15 cellular contexts compared by ENCODE assay signal in genomic region chr16:12706628-12707027, GRCh38.
DNase-seq lines count a peak whose midpoint lies in the region; ATAC-seq and TF ChIP-seq lines count a peak whose summit lies in the region.
"Had no signal": no experiment of that assay in that cellular context is flagged by ENCODE, and none has a peak within 500 bp of the region (broad histone marks: within the 10 kb centered on the region; RNA-seq: fewer than 3 reads in every experiment).

No MANE protein-coding gene starts in this region.

- H3K4ac ChIP-seq in H9 (ENCODE audit: low read depth, low read length) = no peak overlapping the region

- TF ChIP-seq CTCF in H9 (conservative IDR thresholded peaks at IDR 0.05) = no peak
- no peak for TF ChIP-seq CTCF in right lobe of liver (IDR thresholded peaks at IDR 0.05)

- POLR2A ChIA-PET in activated CD4-positive, alpha-beta T cell treated with anti-CD3 and anti-CD28 coated beads, Interleukin-2, amount 10 ng/mL, durations not matched to agents 7 days and 5 days (lab: Charles Lee) = no interaction called here

- H3K79me1 ChIP-seq in H9 (ENCODE audit: insufficient read depth, low read depth, low read length, poor library complexity, severe bottlenecking) = no peaks in the 10 kb centered on the region

- peak overlapping the region; percentile 47 for H2BK5ac ChIP-seq in H9 (ENCODE audit: insufficient read length, low read length)

- H3K4me1 ChIP-seq in H9 (ENCODE audit: insufficient read depth, low read length) = no peaks in the 10 kb centered on the region
- no peaks in the 10 kb centered on the region for H3K4me1 ChIP-seq in right lobe of liver
- H3K4me1 ChIP-seq: A549, Caco-2 had no signal

- no peak overlapping the region for H4K5ac ChIP-seq in H9 (ENCODE audit: insufficient read length, low read depth, low read length)

- H3K27ac ChIP-seq in H9 (ENCODE audit: insufficient read length, low read depth, low read length) (no peak overlapping the region), right lobe of liver (no peak overlapping the region)
- H3K27ac ChIP-seq: 22Rv1, A549, C4-2B had no signal

- H3K14ac ChIP-seq in H9 (ENCODE audit: insufficient read depth, low read length) = peak overlapping the region; percentile 49; the same call in 1 of the 2 replicates

- H3K23ac ChIP-seq in H9 (ENCODE audit: insufficient read length, low read depth, low read length) = no peak overlapping the region

- H3K4me1 Mint-ChIP-seq in activated CD4-positive, alpha-beta T cell treated with anti-CD3 and anti-CD28 coated beads, Interleukin-2, amount 10 ng/mL, durations not matched to agents 7 days and 5 days = no peaks in the 10 kb centered on the region
- peaks cover 9% of the 10 kb centered on the region in 2 experiments for H3K4me1 Mint-ChIP-seq in H9

- no peak overlapping the region for H3T11ph ChIP-seq in H9 (ENCODE audit: low read length)

- H2AK5ac ChIP-seq in H9 (ENCODE audit: insufficient read length, low read length) = no peak overlapping the region

- H3K56ac ChIP-seq in H9 (ENCODE audit: insufficient read length, low read depth, low read length) = no peak overlapping the region

- H4K91ac ChIP-seq in H9 (ENCODE audit: insufficient read length, low read depth, low read length) = no peak overlapping the region

- H3K36me3 ChIP-seq in right lobe of liver = no peaks in the 10 kb centered on the region

- H2BK12ac ChIP-seq in H9 (ENCODE audit: insufficient read length, low read depth, low read length) = no peak overlapping the region

- no peak overlapping the region for H3K4me2 ChIP-seq in H9 (ENCODE audit: insufficient read depth, insufficient read length, low read length)
- H3K4me2 ChIP-seq: A549 had no signal

- H3K27me3 ChIP-seq in H9 (ENCODE audit: insufficient read depth, low read length) = no peaks in the 10 kb centered on the region
- H3K27me3 ChIP-seq in right lobe of liver = no peaks in the 10 kb centered on the region

- H3K4me3 ChIP-seq in right lobe of liver = no peak overlapping the region
- H3K4me3 ChIP-seq: A549 had no signal

- no peak for TF ChIP-seq POLR2A in right lobe of liver (IDR thresholded peaks at IDR 0.05)

- H2AFZ ChIP-seq in H9 (ENCODE audit: low read length) = no peak overlapping the region

- CTCF ChIA-PET in activated CD4-positive, alpha-beta T cell treated with anti-CD3 and anti-CD28 coated beads, Interleukin-2, amount 10 ng/mL, durations not matched to agents 7 days and 5 days (lab: Charles Lee) = no interaction called here

- H3K9ac ChIP-seq in H9 (ENCODE audit: extremely low read depth, insufficient read length, low read length) = no peak overlapping the region

- no peaks in the 10 kb centered on the region for H3K27me3 Mint-ChIP-seq in activated CD4-positive, alpha-beta T cell treated with anti-CD3 and anti-CD28 coated beads, Interleukin-2, amount 10 ng/mL, durations not matched to agents 7 days and 5 days
- no peaks in the 10 kb centered on the region for H3K27me3 Mint-ChIP-seq in H9 (ENCODE audit: low read depth)
- H3K27me3 Mint-ChIP-seq: CD4-positive, alpha-beta T cell had no signal

- no peak overlapping the region for H2BK20ac ChIP-seq in H9 (ENCODE audit: low read depth, low read length, poor library complexity, severe bottlenecking)

- H4K8ac ChIP-seq in H9 (replicated peaks; ENCODE audit: insufficient read length, low read depth, low read length) = no peak overlapping the region

- no peaks in the 10 kb centered on the region for H3K79me2 ChIP-seq in H9 (ENCODE audit: insufficient read depth, low read length)

- intact Hi-C loops in right lobe of liver (cut with DNase I) (no loop called here), sciatic nerve (cut with DNase I) (no loop called here)

- no peak overlapping the region for H2BK120ac ChIP-seq in H9 (ENCODE audit: low read depth, low read length, poor library complexity, severe bottlenecking)

- no peaks in the 10 kb centered on the region for H3K9me3 ChIP-seq in H9 (ENCODE audit: control insufficient read depth, low read depth, low read length)
- no peaks in the 10 kb centered on the region for H3K9me3 ChIP-seq in right lobe of liver
- H3K9me3 ChIP-seq: A549, Caco-2 had no signal

- peak overlapping the region; percentile 36 for H3K27ac Mint-ChIP-seq in activated CD4-positive, alpha-beta T cell treated with anti-CD3 and anti-CD28 coated beads, Interleukin-2, amount 10 ng/mL, durations not matched to agents 7 days and 5 days
- peak overlapping the region in 1 of 3 experiments; percentile 25; a peak in 1 of 7 replicates for H3K27ac Mint-ChIP-seq in H9
- H3K27ac Mint-ChIP-seq: CD4-positive, alpha-beta T cell had no signal

- H3K23me2 ChIP-seq in H9 (ENCODE audit: insufficient read length, low read depth, low read length, poor library complexity, severe bottlenecking) = no peaks in the 10 kb centered on the region

- no peaks in the 10 kb centered on the region for H4K20me1 ChIP-seq in H9 (ENCODE audit: control insufficient read depth, insufficient read depth, insufficient read length)

- ATAC-seq in right lobe of liver (peak in 2 of 4 donors; percentile 18 to 19), sciatic nerve (no peak), HG03135 (IDR thresholded peaks at IDR 0.05; ENCODE audit: unreplicated experiment) (no peak)
- ATAC-seq: A549 had no signal

- no peak overlapping the region for H2BK15ac ChIP-seq in H9 (ENCODE audit: low read depth, low read length)

- H3K36me3 Mint-ChIP-seq in activated CD4-positive, alpha-beta T cell treated with anti-CD3 and anti-CD28 coated beads, Interleukin-2, amount 10 ng/mL, durations not matched to agents 7 days and 5 days (ENCODE audit: low read depth) = peaks cover 2% of the 10 kb centered on the region
- peaks cover 0 to 3% (median 0%) of the 10 kb centered on the region in 3 experiments; a peak in 1 of 7 replicates for H3K36me3 Mint-ChIP-seq in H9 (ENCODE audit: insufficient read depth in 1 of 3, low read depth in 3 of 3)

- DNase-seq in activated CD4-positive, alpha-beta T cell treated with anti-CD3 and anti-CD28 coated beads, Interleukin-2, amount 10 ng/mL, durations not matched to agents 7 days and 5 days = no peak
- no peak for DNase-seq in activated CD4-positive, alpha-beta T cell treated with anti-CD3 and anti-CD28 coated beads, Interleukin-2, amount 50 U/mL, for 4 hours
- DNase-seq in H9 = no peak
- peak in 2 of 3 donors; percentile 29 to 42 for DNase-seq in right lobe of liver
- peak; percentile 38 for DNase-seq in sciatic nerve (ENCODE audit: low spot score)
- no peak for DNase-seq in T-helper 2 cell
- no peak for DNase-seq in NCI-H1694 treated with DMSO at 0.1 percent for 48 hours (lab: John Stamatoyannopoulos, UW)
- DNase-seq: AML-193; Caco-2; CD4-positive, alpha-beta T cell; HCEC 1CT had no signal

- H3K4me3 Mint-ChIP-seq in activated CD4-positive, alpha-beta T cell treated with anti-CD3 and anti-CD28 coated beads, Interleukin-2, amount 10 ng/mL, durations not matched to agents 7 days and 5 days = no peak overlapping the region
- no peak overlapping the region for H3K4me3 Mint-ChIP-seq in H9
- H3K4me3 Mint-ChIP-seq: CD4-positive, alpha-beta T cell had no signal

- H3K18ac ChIP-seq in H9 (ENCODE audit: insufficient read length, low read depth, low read length) = no peak overlapping the region

- no peaks in the 10 kb centered on the region for H3K9me3 Mint-ChIP-seq in activated CD4-positive, alpha-beta T cell treated with anti-CD3 and anti-CD28 coated beads, Interleukin-2, amount 10 ng/mL, durations not matched to agents 7 days and 5 days
- H3K9me3 Mint-ChIP-seq in H9 = peaks cover 0 to 4% of the 10 kb centered on the region in 2 experiments; a peak in 1 of 5 replicates
- H3K9me3 Mint-ChIP-seq: CD4-positive, alpha-beta T cell had no signal

- no CpG with 5 or more reads among the region's 6 CpGs for WGBS in H9 (ENCODE audit: extremely low coverage, insufficient read length, low lambda C conversion rate)
- 75% methylated on average over 2 of the region's 6 CpGs for WGBS in right lobe of liver (ENCODE audit: insufficient coverage, low coverage, low lambda C conversion rate, missing lambda C conversion rate)

Comparison
In these comparisons a context has a peak if more than half of its experiments do, and no peak if none do; other contexts are left out.
1. DNase-seq: peak in right lobe of liver (2 of 3) and sciatic nerve (single experiment); none in activated CD4-positive, alpha-beta T cell treated with anti-CD3 and anti-CD28 coated beads, Interleukin-2, amount 10 ng/mL, durations not matched to agents 7 days and 5 days (single experiment), activated CD4-positive, alpha-beta T cell treated with anti-CD3 and anti-CD28 coated beads, Interleukin-2, amount 50 U/mL, for 4 hours (0 of 2), H9 (single experiment), T-helper 2 cell (0 of 5) and NCI-H1694 treated with DMSO at 0.1 percent for 48 hours (single experiment).